8 cellular contexts compared by ENCODE assay signal in genomic region chr1:36156329-36157114, GRCh38. TPM values are rescaled to one million over a fixed set of nuclear protein-coding genes. Genes with fewer than 3 reads are reported as not detected.
DNase-seq lines count a peak whose midpoint lies in the region; ATAC-seq and TF ChIP-seq lines count a peak whose summit lies in the region.

No MANE protein-coding gene starts in this region.

- H3K4me1 Mint-ChIP-seq in activated CD8-positive, alpha-beta T cell treated with anti-CD3 and anti-CD28 coated beads for 36 hours (ENCODE audit: low read depth) = peaks cover 63% of the 10 kb centered on the region
- H3K4me1 Mint-ChIP-seq in endodermal cell = peaks cover 46% of the 10 kb centered on the region
- H3K4me1 Mint-ChIP-seq in stimulated activated naive CD8-positive, alpha-beta T cell treated with anti-CD3 and anti-CD28 coated beads, Interleukin-15, amount 100 ng/mL, for 72 hours = peaks cover 76% of the 10 kb centered on the region

- CTCF ChIA-PET in HEK293T (lab: Yijun Ruan, JAX) = interaction anchor here (0.7 to 1.2 kb wide), 2 partner anchors 68 to 129 kb away, joined by 3 to 4 read pairs; partner anchors contain the start of gene THRAP3
- CTCF ChIA-PET in activated CD8-positive, alpha-beta T cell treated with anti-CD3 and anti-CD28 coated beads for 36 hours (lab: Charles Lee) = interaction anchor here (1.4 kb wide), 2 partner anchors 32 to 129 kb away, joined by 5 to 10 read pairs; no protein-coding TSS in a partner anchor

- peak overlapping the region; percentile 90 for H3K27ac Mint-ChIP-seq in activated CD8-positive, alpha-beta T cell treated with anti-CD3 and anti-CD28 coated beads for 36 hours
- H3K27ac Mint-ChIP-seq in endodermal cell = peak overlapping the region; percentile 85
- H3K27ac Mint-ChIP-seq in stimulated activated naive CD8-positive, alpha-beta T cell treated with anti-CD3 and anti-CD28 coated beads, Interleukin-15, amount 100 ng/mL, for 72 hours = peak overlapping the region; percentile 97 to 99

- TF ChIP-seq CTCF in activated CD8-positive, alpha-beta T cell treated with anti-CD3 and anti-CD28 coated beads for 36 hours (IDR thresholded peaks at IDR 0.05) = no peak
- TF ChIP-seq CTCF in endodermal cell (conservative IDR thresholded peaks at IDR 0.05) = no peak

- no peaks in the 10 kb centered on the region for H3K9me3 Mint-ChIP-seq in activated CD8-positive, alpha-beta T cell treated with anti-CD3 and anti-CD28 coated beads for 36 hours
- H3K9me3 Mint-ChIP-seq in endodermal cell = no peaks in the 10 kb centered on the region
- H3K9me3 Mint-ChIP-seq in stimulated activated naive CD8-positive, alpha-beta T cell treated with anti-CD3 and anti-CD28 coated beads, Interleukin-15, amount 100 ng/mL, for 72 hours = no peaks in the 10 kb centered on the region

- H3K4me1 ChIP-seq in endodermal cell (ENCODE audit: control insufficient read depth, insufficient read depth, low read length) (peaks cover 24% of the 10 kb centered on the region), mesodermal cell (ENCODE audit: control insufficient read depth, insufficient read depth, low read length, poor library complexity, severe bottlenecking) (peaks cover 59% of the 10 kb centered on the region)

- H3K36me3 ChIP-seq in endodermal cell (ENCODE audit: control insufficient read depth, insufficient read depth, low read length) = peaks cover 20% of the 10 kb centered on the region
- peaks cover 34% of the 10 kb centered on the region for H3K36me3 ChIP-seq in mesodermal cell (ENCODE audit: control insufficient read depth, insufficient read depth, low read length)

- H3K36me3 Mint-ChIP-seq in activated CD8-positive, alpha-beta T cell treated with anti-CD3 and anti-CD28 coated beads for 36 hours (ENCODE audit: low read depth) = peaks cover 21% of the 10 kb centered on the region
- H3K36me3 Mint-ChIP-seq in endodermal cell (ENCODE audit: low read depth) = peaks cover 13% of the 10 kb centered on the region

- H3K4me3 Mint-ChIP-seq in activated CD8-positive, alpha-beta T cell treated with anti-CD3 and anti-CD28 coated beads for 36 hours = peak overlapping the region; percentile 83
- H3K4me3 Mint-ChIP-seq in endodermal cell = peak overlapping the region; percentile 84
- peak overlapping the region; percentile 91 to 98 for H3K4me3 Mint-ChIP-seq in stimulated activated naive CD8-positive, alpha-beta T cell treated with anti-CD3 and anti-CD28 coated beads, Interleukin-15, amount 100 ng/mL, for 72 hours

- H3K9me3 ChIP-seq in endodermal cell (ENCODE audit: control insufficient read depth, low read length) (no peaks in the 10 kb centered on the region), mesodermal cell (ENCODE audit: control insufficient read depth, low read length) (no peaks in the 10 kb centered on the region)

- H3K9ac ChIP-seq in endodermal cell (ENCODE audit: extremely low read depth, low read length, poor library complexity, severe bottlenecking) = peak overlapping the region; percentile 78

- whole genome bisulfite sequencing in endodermal cell (ENCODE audit: insufficient coverage in 1 of 2, insufficient read length in 1 of 2), 2 experiments = 0% methylated on average over 10 to 69 of the region's 69 CpGs
- WGBS in mesodermal cell (ENCODE audit: insufficient coverage in 2 of 2), 2 experiments = 0% methylated on average over 48 to 57 of the region's 69 CpGs

- peak; percentile 28 for DNase-seq in DMS53 treated with DMSO at 0.1 percent for 48 hours (lab: John Stamatoyannopoulos, UW; ENCODE audit: unreplicated experiment)
- DNase-seq in HEK293T (ENCODE audit: extremely low spot score) = peak; percentile 70
- peak; percentile 55 to 63 for DNase-seq in NCI-H524 (lab: John Stamatoyannopoulos, UW)
- DNase-seq in activated CD8-positive, alpha-beta T cell treated with anti-CD3 and anti-CD28 coated beads for 36 hours = peak; percentile 80
- peak; percentile 94 for DNase-seq in endodermal cell
- peak; percentile 46 to 62 for DNase-seq in stimulated activated naive CD8-positive, alpha-beta T cell treated with anti-CD3 and anti-CD28 coated beads, Interleukin-15, amount 100 ng/mL, for 72 hours

- intact Hi-C loops in activated CD8-positive, alpha-beta T cell treated with anti-CD3 and anti-CD28 coated beads for 36 hours (cut with micrococcal nuclease) = no loop called here

- H3K4me3 ChIP-seq in endodermal cell (ENCODE audit: low read length) (peak overlapping the region; percentile 93), mesodermal cell (ENCODE audit: extremely low read depth, insufficient read depth, low read length, poor library complexity, severe bottlenecking) (peak overlapping the region; percentile 96)

- H3K27me3 ChIP-seq in endodermal cell (ENCODE audit: control insufficient read depth, insufficient read depth, low read length, poor library complexity, severe bottlenecking) = no peaks in the 10 kb centered on the region

- H3K27ac ChIP-seq in endodermal cell (ENCODE audit: low read depth, low read length) (peak overlapping the region; percentile 95), mesodermal cell (ENCODE audit: low read depth, low read length, severe bottlenecking) (peak overlapping the region; percentile 96)

- ATAC-seq in activated CD8-positive, alpha-beta T cell treated with anti-CD3 and anti-CD28 coated beads for 36 hours = peak; percentile 22
- peak; percentile 14 for ATAC-seq in stimulated activated naive CD8-positive, alpha-beta T cell treated with anti-CD3 and anti-CD28 coated beads, Interleukin-15, amount 100 ng/mL, for 72 hours
- no peak for ATAC-seq in HG02938 (IDR thresholded peaks at IDR 0.05; ENCODE audit: unreplicated experiment)

- POLR2A ChIA-PET in HEK293T (lab: Yijun Ruan, JAX) = interaction anchor here (0.5 to 2.0 kb wide), 7 partner anchors 9 to 81 kb away, joined by 3 to 9 read pairs (median 4); partner anchors contain the start of gene THRAP3
- POLR2A ChIA-PET in activated CD8-positive, alpha-beta T cell treated with anti-CD3 and anti-CD28 coated beads for 36 hours (lab: Charles Lee) = interaction anchor here (0.7 to 3.3 kb wide), 10 partner anchors 7 to 241 kb away, joined by 3 to 20 read pairs (median 4); partner anchors contain the start of genes LSM10, STK40, THRAP3 and TRAPPC3

- H3K27me3 Mint-ChIP-seq in activated CD8-positive, alpha-beta T cell treated with anti-CD3 and anti-CD28 coated beads for 36 hours = no peaks in the 10 kb centered on the region
- peaks cover 24% of the 10 kb centered on the region for H3K27me3 Mint-ChIP-seq in endodermal cell (ENCODE audit: insufficient read depth)
- no peaks in the 10 kb centered on the region for H3K27me3 Mint-ChIP-seq in stimulated activated naive CD8-positive, alpha-beta T cell treated with anti-CD3 and anti-CD28 coated beads, Interleukin-15, amount 100 ng/mL, for 72 hours

TF ChIP-seq in HEK293T, 16 proteins besides CTCF, POLR2A, EP300 and RAD21:
- TF ChIP-seq LEF1 (IDR thresholded peaks at IDR 0.05; ENCODE audit: borderline replicate concordance) (no peak), L3MBTL2 (conservative IDR thresholded peaks at IDR 0.05) (0 out of 2 replicates have a peak, but pooled peaks have one; percentile 15)

RNA-seq across cellular contexts. Expression of gene MAP7D1, which starts 0.6 kb away (rescaled TPM):
- total RNA-seq in activated CD8-positive, alpha-beta T cell treated with anti-CD3 and anti-CD28 coated beads for 36 hours = 100 to 1,000 TPM; 125 to 129 TPM
- 100 to 1,000 TPM; 119 to 120 TPM for total RNA-seq in endodermal cell
- 121 TPM for polyA plus RNA-seq in endodermal cell (2013, experiment 1 of 2)
- polyA plus RNA-seq in endodermal cell (2013, experiment 2 of 2) = 114 TPM
- polyA plus RNA-seq in mesodermal cell (2013, experiment 1 of 2) = 148 TPM
- polyA plus RNA-seq in mesodermal cell (2013, experiment 2 of 2) = 124 TPM

RNA-seq across cellular contexts. Expression of gene TRAPPC3, which starts 7.2 kb away (rescaled TPM):
- total RNA-seq in activated CD8-positive, alpha-beta T cell treated with anti-CD3 and anti-CD28 coated beads for 36 hours = 10 to 100 TPM; 47.9 to 48.4 TPM
- total RNA-seq in endodermal cell = 10 to 100 TPM; 61.5 to 79.9 TPM
- 69.1 TPM for polyA plus RNA-seq in endodermal cell (2013, experiment 1 of 2)
- 71.4 TPM for polyA plus RNA-seq in endodermal cell (2013, experiment 2 of 2)
- polyA plus RNA-seq in mesodermal cell (2013, experiment 1 of 2) = 61.7 TPM
- 55.2 TPM for polyA plus RNA-seq in mesodermal cell (2013, experiment 2 of 2)

RNA-seq across cellular contexts. Expression of gene COL8A2, which starts 31.5 kb away (rescaled TPM):
- under 1 TPM; 0.83 to 0.85 TPM for total RNA-seq in activated CD8-positive, alpha-beta T cell treated with anti-CD3 and anti-CD28 coated beads for 36 hours
- total RNA-seq in endodermal cell = under 1 TPM; 0.18 to 0.40 TPM
- polyA plus RNA-seq in endodermal cell (2013, experiment 1 of 2) = 1.7 TPM
- 1.7 TPM for polyA plus RNA-seq in endodermal cell (2013, experiment 2 of 2)
- polyA plus RNA-seq in mesodermal cell (2013, experiment 1 of 2) = 0.37 TPM
- polyA plus RNA-seq in mesodermal cell (2013, experiment 2 of 2) = 0.61 TPM

Comparison
In these comparisons a context has a peak if more than half of its experiments do, and no peak if none do; other contexts are left out.
1. DNase-seq: peak in every context shown above with its lines; median percentile 94 in endodermal cell; 80 in activated CD8-positive, alpha-beta T cell treated with anti-CD3 and anti-CD28 coated beads for 36 hours; 70 in HEK293T; 59 in NCI-H524; 54 in stimulated activated naive CD8-positive, alpha-beta T cell treated with anti-CD3 and anti-CD28 coated beads, Interleukin-15, amount 100 ng/mL, for 72 hours; 28 in DMS53 treated with DMSO at 0.1 percent for 48 hours.